In genomic region chr12:20142295-20142694, GRCh38 we compare ENCODE assay signal across 26 cellular contexts.
"Had no signal": no experiment of that assay in that cellular context is flagged by ENCODE, and none has a peak within 500 bp of the region (broad histone marks: within the 10 kb centered on the region; RNA-seq: fewer than 3 reads in every experiment).

No MANE protein-coding gene starts in this region.

- H3K9ac ChIP-seq: neural progenitor cell had no signal

- H3K4me3 Mint-ChIP-seq: activated T-helper 17 cell treated with anti-CD3 and anti-CD28 coated beads, Interleukin-2, amount 50 U/mL, for 72 hours; effector memory CD8-positive, alpha-beta T cell; mesothelial cell of epicardium; naive thymus-derived CD8-positive, alpha-beta T cell; neural progenitor cell; WTC11 had no signal

- H3K36me3 ChIP-seq: adrenal gland, ascending aorta, brain microvascular endothelial cell, left ventricle myocardium inferior, neural progenitor cell, thoracic aorta, upper lobe of left lung had no signal

- FAIRE-seq: endothelial cell of umbilical vein, frontal cortex had no signal

- H3K4me1 Mint-ChIP-seq: activated T-helper 17 cell treated with anti-CD3 and anti-CD28 coated beads, Interleukin-2, amount 50 U/mL, for 72 hours; mesothelial cell of epicardium; naive thymus-derived CD8-positive, alpha-beta T cell; neural progenitor cell; WTC11 had no signal

- H3K27me3 ChIP-seq: adrenal gland, ascending aorta, brain microvascular endothelial cell, neural progenitor cell, upper lobe of left lung had no signal

- H3K27ac ChIP-seq: adrenal gland, ascending aorta, brain microvascular endothelial cell, left ventricle myocardium inferior, neural progenitor cell, thoracic aorta, upper lobe of left lung had no signal

- ATAC-seq: activated naive CD4-positive, alpha-beta T cell treated with anti-CD3 and anti-CD28 coated beads, Interleukin-2, amount 50 U/mL, for 72 hours; activated T-helper 17 cell treated with anti-CD3 and anti-CD28 coated beads, Interleukin-2, amount 50 U/mL, for 72 hours; effector memory CD8-positive, alpha-beta T cell; esophagus mucosa; naive thymus-derived CD8-positive, alpha-beta T cell had no signal

- H2AFZ ChIP-seq: neural progenitor cell had no signal

- H3K27ac Mint-ChIP-seq: activated naive CD4-positive, alpha-beta T cell treated with anti-CD3 and anti-CD28 coated beads, Interleukin-2, amount 50 U/mL, for 72 hours; activated T-helper 17 cell treated with anti-CD3 and anti-CD28 coated beads, Interleukin-2, amount 50 U/mL, for 72 hours; effector memory CD8-positive, alpha-beta T cell; mesothelial cell of epicardium; naive thymus-derived CD8-positive, alpha-beta T cell; neural progenitor cell; progenitor cell of endocrine pancreas; WTC11 had no signal

- H3K4me2 ChIP-seq: neural progenitor cell had no signal

- H3K4me3 ChIP-seq: adrenal gland, ascending aorta, left ventricle myocardium inferior, neural progenitor cell, thoracic aorta, upper lobe of left lung had no signal

- H3K36me3 Mint-ChIP-seq: activated naive CD4-positive, alpha-beta T cell treated with anti-CD3 and anti-CD28 coated beads, Interleukin-2, amount 50 U/mL, for 72 hours; mesothelial cell of epicardium; naive thymus-derived CD8-positive, alpha-beta T cell; neural progenitor cell; WTC11 had no signal

- H3K4me1 ChIP-seq: adrenal gland, left ventricle myocardium inferior, neural progenitor cell, upper lobe of left lung had no signal

- H3K27me3 Mint-ChIP-seq: effector memory CD8-positive, alpha-beta T cell; naive thymus-derived CD8-positive, alpha-beta T cell; progenitor cell of endocrine pancreas had no signal

- H3K9me3 Mint-ChIP-seq: activated T-helper 17 cell treated with anti-CD3 and anti-CD28 coated beads, Interleukin-2, amount 50 U/mL, for 72 hours; mesothelial cell of epicardium; neural progenitor cell; WTC11 had no signal

- DNase-seq: activated T-cell treated with anti-CD3 and anti-CD28 coated beads, Interleukin-2, amount 50 U/mL, for 1 hour; adrenal gland; brain microvascular endothelial cell; central memory CD4-positive, alpha-beta T cell; dermis blood vessel endothelial cell; effector memory CD8-positive, alpha-beta T cell; glutamatergic neuron; hippocampal formation; left ventricle myocardium inferior; naive thymus-derived CD8-positive, alpha-beta T cell; retina; stimulated activated CD4-positive, alpha-beta T cell treated with anti-CD3 and anti-CD28 coated beads, Interleukin-4, amount 100 ng/mL, for 24 hours; stimulated activated naive CD4-positive, alpha-beta T cell treated with Interleukin-2 at 50 U/mL for 16 hours; T1000; upper lobe of left lung had no signal

- H3K9me3 ChIP-seq: adrenal gland, ascending aorta, left ventricle myocardium inferior, thoracic aorta, upper lobe of left lung had no signal
